ENCODE assay signal across 1 cellular context in genomic region chr2:207128867-207129266, GRCh38.
TF ChIP-seq lines count a peak whose summit lies in the region.

No MANE protein-coding gene starts in this region.

TF ChIP-seq in WTC11, 78 proteins besides CTCF, POLR2A, EP300 and RAD21 (continued from another document):
- TF ChIP-seq, protein P1, sequence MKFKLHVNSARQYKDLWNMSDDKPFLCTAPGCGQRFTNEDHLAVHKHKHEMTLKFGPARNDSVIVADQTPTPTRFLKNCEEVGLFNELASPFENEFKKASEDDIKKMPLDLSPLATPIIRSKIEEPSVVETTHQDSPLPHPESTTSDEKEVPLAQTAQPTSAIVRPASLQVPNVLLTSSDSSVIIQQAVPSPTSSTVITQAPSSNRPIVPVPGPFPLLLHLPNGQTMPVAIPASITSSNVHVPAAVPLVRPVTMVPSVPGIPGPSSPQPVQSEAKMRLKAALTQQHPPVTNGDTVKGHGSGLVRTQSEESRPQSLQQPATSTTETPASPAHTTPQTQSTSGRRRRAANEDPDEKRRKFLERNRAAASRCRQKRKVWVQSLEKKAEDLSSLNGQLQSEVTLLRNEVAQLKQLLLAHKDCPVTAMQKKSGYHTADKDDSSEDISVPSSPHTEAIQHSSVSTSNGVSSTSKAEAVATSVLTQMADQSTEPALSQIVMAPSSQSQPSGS (CRISPR knock-in tag; IDR thresholded peaks at IDR 0.05; ENCODE audit: borderline replicate concordance, low read depth) = no peak
- TF ChIP-seq JUN (CRISPR knock-in tag; IDR thresholded peaks at IDR 0.05) = no peak
